ENCODE assay signal across 20 cellular contexts in genomic region chr7:150359007-150359917, GRCh38. TPM values are rescaled to one million over a fixed set of nuclear protein-coding genes. Genes with fewer than 3 reads are reported as not detected.
A peak's percentile ranks its signal among the peaks of the same experiment; 100 is the strongest.
DNase-seq lines count a peak whose midpoint lies in the region; ATAC-seq, FAIRE-seq and TF ChIP-seq lines count a peak whose summit lies in the region.
"Had no signal": no experiment of that assay in that cellular context is flagged by ENCODE, and none has a peak within 500 bp of the region (broad histone marks: within the 10 kb centered on the region; RNA-seq: fewer than 3 reads in every experiment).

No MANE protein-coding gene starts in this region.

- 96% methylated on average over 3 of the region's 6 CpGs; no CpG with 5 or more reads in 1 of the 2 experiments for WGBS in IMR-90 (ENCODE audit: extremely low coverage in 2 of 2, insufficient read length in 1 of 2), 2 experiments

- H2AK5ac ChIP-seq in IMR-90 (ENCODE audit: low read depth, low read length) = 0 out of 2 replicates have a peak overlapping the region, but pooled peaks have one; percentile 57

- H3K18ac ChIP-seq in IMR-90 (ENCODE audit: low read depth, low read length) = no peak overlapping the region

- no peak for TF ChIP-seq CTCF in IMR-90 (conservative IDR thresholded peaks at IDR 0.05; ENCODE audit: low read depth, low read length)
- TF ChIP-seq CTCF in bronchial epithelial cell (IDR thresholded peaks at IDR 0.05; ENCODE audit: insufficient read depth, low read length, severe bottlenecking) = no peak
- TF ChIP-seq CTCF in foreskin fibroblast (IDR thresholded peaks at IDR 0.05; ENCODE audit: low read depth, low read length) = no peak

- in situ Hi-C loops in IMR-90 (cut with MboI; ENCODE audit: low sequenced_read_pairs) = no loop called here

- H3K14ac ChIP-seq in IMR-90 (replicated peaks; ENCODE audit: low read depth, low read length) = no peak overlapping the region

- peaks cover 2% of the 10 kb centered on the region for H3K27me3 Mint-ChIP-seq in activated CD8-positive, alpha-beta memory T cell treated with anti-CD3 and anti-CD28 coated beads, Interleukin-2, amount 10 ng/mL, durations not matched to agents 7 days and 5 days

- BruUV-seq in IMR-90 (replicated peaks; lab: Mats Ljungman, UMichigan) = no TSS peak

- H4K20me1 ChIP-seq in IMR-90 (ENCODE audit: insufficient read depth, low read length) = no peaks in the 10 kb centered on the region

- TF ChIP-seq RAD21 in IMR-90 (IDR thresholded peaks at IDR 0.05; ENCODE audit: low read length) = no peak

- H2AFZ ChIP-seq in IMR-90 (replicated peaks; ENCODE audit: low read length, poor library complexity) = no peak overlapping the region

- CTCF ChIA-PET in activated CD8-positive, alpha-beta memory T cell treated with anti-CD3 and anti-CD28 coated beads, Interleukin-2, amount 10 ng/mL, durations not matched to agents 7 days and 5 days (lab: Charles Lee) = interaction anchor here (1.4 to 7.3 kb wide), 4 partner anchors 9 to 46 kb away, joined by 3 to 56 read pairs (median 26); partner anchors contain the start of gene REPIN1
- CTCF ChIA-PET in IMR-90 (lab: Yijun Ruan, JAX) = interaction anchor here (0.7 kb wide), 1 partner anchor 1559 kb away, joined by 3 read pairs; no protein-coding TSS in a partner anchor

- H3K27me3 ChIP-seq in IMR-90 (ENCODE audit: control insufficient read depth, insufficient read depth, low read length) (peaks cover 2% of the 10 kb centered on the region; the same call in 1 of the 2 replicates), bronchial epithelial cell (ENCODE audit: control insufficient read depth, insufficient read depth, low read length) (no peaks in the 10 kb centered on the region)

- H3K4me1 Mint-ChIP-seq in activated CD8-positive, alpha-beta memory T cell treated with anti-CD3 and anti-CD28 coated beads, Interleukin-2, amount 10 ng/mL, durations not matched to agents 7 days and 5 days = peaks cover 50% of the 10 kb centered on the region

- H3K36me3 ChIP-seq in IMR-90 (ENCODE audit: control insufficient read depth, insufficient read depth, low read length) (no peaks in the 10 kb centered on the region), bronchial epithelial cell (ENCODE audit: control insufficient read depth, insufficient read depth, low read length) (no peaks in the 10 kb centered on the region)

- no peak overlapping the region for H3K4me3 ChIP-seq in IMR-90 (ENCODE audit: insufficient read depth, low read depth, low read length)
- H3K4me3 ChIP-seq in bronchial epithelial cell (ENCODE audit: low read depth, low read length) = no peak overlapping the region
- no peak overlapping the region for H3K4me3 ChIP-seq in foreskin fibroblast (ENCODE audit: low read depth in 1 of 2, low read length in 2 of 2)
- H3K4me3 ChIP-seq: smooth muscle cell had no signal

- intact Hi-C loops in IMR-90 (cut with micrococcal nuclease) (no loop called here), sciatic nerve (cut with DNase I) (no loop called here)

- H3K9me3 Mint-ChIP-seq in activated CD8-positive, alpha-beta memory T cell treated with anti-CD3 and anti-CD28 coated beads, Interleukin-2, amount 10 ng/mL, durations not matched to agents 7 days and 5 days (ENCODE audit: low read depth) = peaks cover 2% of the 10 kb centered on the region

- H2BK15ac ChIP-seq in IMR-90 (ENCODE audit: low read depth, low read length) = no peak overlapping the region

- H3K79me1 ChIP-seq in IMR-90 (ENCODE audit: low read depth in 1 of 2, low read length in 2 of 2) = no peaks in the 10 kb centered on the region

- no peaks in the 10 kb centered on the region for H3K9me3 ChIP-seq in IMR-90 (ENCODE audit: control insufficient read depth, insufficient read depth, low read length)

- peak overlapping the region; percentile 4 for H3K4me3 Mint-ChIP-seq in activated CD8-positive, alpha-beta memory T cell treated with anti-CD3 and anti-CD28 coated beads, Interleukin-2, amount 10 ng/mL, durations not matched to agents 7 days and 5 days

- POLR2A ChIA-PET in IMR-90 (lab: Charles Lee; ENCODE audit: unreplicated experiment) = no interaction called here

- peak; percentile 21 for ATAC-seq in activated CD8-positive, alpha-beta memory T cell treated with anti-CD3 and anti-CD28 coated beads, Interleukin-2, amount 10 ng/mL, durations not matched to agents 7 days and 5 days
- ATAC-seq in IMR-90 (ENCODE audit: low read depth) (no peak), sciatic nerve (no peak)

- H3K4ac ChIP-seq in IMR-90 (ENCODE audit: low read depth, low read length) = no peak overlapping the region; the same call in 1 of the 2 replicates

- H3K36me3 Mint-ChIP-seq in activated CD8-positive, alpha-beta memory T cell treated with anti-CD3 and anti-CD28 coated beads, Interleukin-2, amount 10 ng/mL, durations not matched to agents 7 days and 5 days = peaks cover 6% of the 10 kb centered on the region

- dilution Hi-C loops in IMR-90 (cut with HindIII; ENCODE audit: low sequenced_read_pairs, unreplicated experiment) = no loop called here

- no peaks in the 10 kb centered on the region; the same call in 1 of the 2 replicates for H3K9me1 ChIP-seq in IMR-90 (ENCODE audit: insufficient read depth, low read length)

- H2BK120ac ChIP-seq in IMR-90 (ENCODE audit: low read depth, low read length) = no peak overlapping the region

- no peak overlapping the region for H3K23ac ChIP-seq in IMR-90 (ENCODE audit: low read depth, low read length)

- no peak overlapping the region for H4K5ac ChIP-seq in IMR-90 (ENCODE audit: low read depth, low read length)

- no peak for DNase-seq in activated CD8-positive, alpha-beta memory T cell treated with anti-CD3 and anti-CD28 coated beads, Interleukin-2, amount 10 ng/mL, durations not matched to agents 7 days and 5 days
- no peak for DNase-seq in activated CD8-positive, alpha-beta memory T cell treated with anti-CD3 and anti-CD28 coated beads, Interleukin-2, amount 50 U/mL, for 4 hours
- DNase-seq in IMR-90 = no peak
- DNase-seq in bronchial epithelial cell (ENCODE audit: low read depth) = no peak
- peak; percentile 5 for DNase-seq in sciatic nerve (ENCODE audit: low spot score)
- DNase-seq in dedifferentiated amniotic fluid mesenchymal stem cell (ENCODE audit: extremely low spot score) = no peak
- DNase-seq in foreskin fibroblast = no peak
- DNase-seq in stimulated activated CD4-positive, alpha-beta T cell treated with anti-CD3 and anti-CD28 coated beads, Interleukin-12 subunit alpha, Interleukin-12 subunit beta, amount 100 ng/mL, for 4 hours = no peak
- DNase-seq: kidney; MV-4-11; NCI-H2029; stimulated activated CD8-positive, alpha-beta memory T cell treated with anti-CD3 and anti-CD28 coated beads, Interleukin-4, amount 100 ng/mL, for 48 hours had no signal

- no peaks in the 10 kb centered on the region; the same call in 1 of the 2 replicates for H3K4me1 ChIP-seq in IMR-90 (ENCODE audit: control insufficient read depth, insufficient read depth, low read length)

- H2BK5ac ChIP-seq in IMR-90 (ENCODE audit: low read depth, low read length, poor library complexity, severe bottlenecking) = peak overlapping the region; percentile 90

- H2BK20ac ChIP-seq in IMR-90 (ENCODE audit: low read depth, low read length) = no peak overlapping the region

- H4K91ac ChIP-seq in IMR-90 (ENCODE audit: insufficient read depth, low read depth, low read length) = no peak overlapping the region

- no peak overlapping the region for H2AK9ac ChIP-seq in IMR-90 (replicated peaks; ENCODE audit: low read depth, low read length, poor library complexity)

- H4K8ac ChIP-seq in IMR-90 (ENCODE audit: low read depth in 2 of 2, low read length in 2 of 2) = no peak overlapping the region

- no peak overlapping the region for H3K9ac ChIP-seq in IMR-90 (ENCODE audit: low read depth, low read length)

- peak; percentile 28 for FAIRE-seq in bronchial epithelial cell (lab: Jason Lieb, UNC)
- FAIRE-seq: astrocyte, endometrium, kidney had no signal

- no peak overlapping the region for H3K56ac ChIP-seq in IMR-90 (ENCODE audit: extremely low read depth, insufficient read depth, low read length)

- H3K27ac ChIP-seq in IMR-90 (ENCODE audit: insufficient read depth, low read length) = no peak overlapping the region

- no peak for TF ChIP-seq POLR2A in IMR-90 (IDR thresholded peaks at IDR 0.05; ENCODE audit: low read depth, low read length)

- H3K27ac Mint-ChIP-seq in activated CD8-positive, alpha-beta memory T cell treated with anti-CD3 and anti-CD28 coated beads, Interleukin-2, amount 10 ng/mL, durations not matched to agents 7 days and 5 days = peak overlapping the region; percentile 56
- H3K27ac Mint-ChIP-seq: progenitor cell of endocrine pancreas had no signal

- H3K4me2 ChIP-seq in IMR-90 (ENCODE audit: low read depth, low read length) = no peak overlapping the region
- H3K4me2 ChIP-seq: smooth muscle cell had no signal

RNA-seq across cellular contexts. Expression of gene REPIN1, which starts 9.4 kb away (rescaled TPM):
- total RNA-seq in activated CD8-positive, alpha-beta memory T cell treated with anti-CD3 and anti-CD28 coated beads, Interleukin-2, amount 10 ng/mL, durations not matched to agents 7 days and 5 days = 10 to 100 TPM; 51.4 to 55.5 TPM
- total RNA-seq in IMR-90 (2012; rRNA removed) = 19.4 and 20.6 TPM in 2 replicates
- polyA plus RNA-seq in IMR-90 (2012; rRNA removed) = 50.6 and 59.7 TPM in 2 replicates
- 56.1 and 62.3 TPM in 2 replicates for polyA plus RNA-seq in IMR-90 (2012; cell fraction: cytosol; rRNA removed)
- polyA plus RNA-seq in IMR-90 (2012; cell fraction: nucleus; rRNA removed; ENCODE audit: low replicate concordance) = 76.7 and 123 TPM in 2 replicates
- total RNA-seq in bronchial epithelial cell = 26.1 and 28.2 TPM in 2 replicates
- 54.0 TPM for total RNA-seq in sciatic nerve

RNA-seq across cellular contexts. Expression of gene RARRES2, which starts 17.8 kb away (rescaled TPM):
- total RNA-seq in activated CD8-positive, alpha-beta memory T cell treated with anti-CD3 and anti-CD28 coated beads, Interleukin-2, amount 10 ng/mL, durations not matched to agents 7 days and 5 days = not detected
- total RNA-seq in IMR-90 (2012; rRNA removed) (not detected in 2 replicates), bronchial epithelial cell (1.1 TPM in 1 of 2 replicates, not detected in the other), sciatic nerve (261 TPM)
- polyA plus RNA-seq in IMR-90 (2012; rRNA removed) = 1.4 and 1.6 TPM in 2 replicates
- 1.7 and 2.1 TPM in 2 replicates for polyA plus RNA-seq in IMR-90 (2012; cell fraction: cytosol; rRNA removed)
- polyA plus RNA-seq in IMR-90 (2012; cell fraction: nucleus; rRNA removed; ENCODE audit: low replicate concordance) = 1.0 and 2.4 TPM in 2 replicates
- total RNA-seq: A673, H4, NCI-H460 had no signal

RNA-seq across cellular contexts. Expression of gene ZNF775, which starts 19.9 kb away (rescaled TPM):
- total RNA-seq in activated CD8-positive, alpha-beta memory T cell treated with anti-CD3 and anti-CD28 coated beads, Interleukin-2, amount 10 ng/mL, durations not matched to agents 7 days and 5 days = 1 to 10 TPM; 7.5 to 8.4 TPM
- 1.4 TPM in 2 replicates for total RNA-seq in IMR-90 (2012; rRNA removed)
- polyA plus RNA-seq in IMR-90 (2012; rRNA removed) = 2.6 and 4.0 TPM in 2 replicates
- 2.1 and 5.8 TPM in 2 replicates for polyA plus RNA-seq in IMR-90 (2012; cell fraction: cytosol; rRNA removed)
- polyA plus RNA-seq in IMR-90 (2012; cell fraction: nucleus; rRNA removed; ENCODE audit: low replicate concordance) = 2.2 and 7.1 TPM in 2 replicates
- 3.2 and 3.5 TPM in 2 replicates for total RNA-seq in bronchial epithelial cell
- 11.1 TPM for total RNA-seq in sciatic nerve

RNA-seq across cellular contexts. Expression of gene ACTR3C, which starts 35.9 kb away (rescaled TPM):
- total RNA-seq in activated CD8-positive, alpha-beta memory T cell treated with anti-CD3 and anti-CD28 coated beads, Interleukin-2, amount 10 ng/mL, durations not matched to agents 7 days and 5 days = 1 to 10 TPM; 4.0 to 4.8 TPM
- total RNA-seq in IMR-90 (2012; rRNA removed) (not detected in 2 replicates), bronchial epithelial cell (4.2 and 6.4 TPM in 2 replicates), sciatic nerve (3.3 TPM)
- polyA plus RNA-seq in IMR-90 (2012; rRNA removed) = not detected in 2 replicates
- polyA plus RNA-seq in IMR-90 (2012; cell fraction: cytosol; rRNA removed) = not detected in 2 replicates
- 0.02 TPM in 1 of 2 replicates, not detected in the other for polyA plus RNA-seq in IMR-90 (2012; cell fraction: nucleus; rRNA removed; ENCODE audit: low replicate concordance)
- total RNA-seq: NCI-H460 had no signal
- polyA plus RNA-seq: neural cell had no signal

RNA-seq across cellular contexts. Expression of gene LRRC61, which starts 36.1 kb away (rescaled TPM):
- 10 to 100 TPM; 24.7 to 25.3 TPM for total RNA-seq in activated CD8-positive, alpha-beta memory T cell treated with anti-CD3 and anti-CD28 coated beads, Interleukin-2, amount 10 ng/mL, durations not matched to agents 7 days and 5 days
- not detected in 2 replicates for total RNA-seq in IMR-90 (2012; rRNA removed)
- polyA plus RNA-seq in IMR-90 (2012; rRNA removed) = 0.06 and 0.07 TPM in 2 replicates
- 0.07 TPM in 1 of 2 replicates, not detected in the other for polyA plus RNA-seq in IMR-90 (2012; cell fraction: cytosol; rRNA removed)
- polyA plus RNA-seq in IMR-90 (2012; cell fraction: nucleus; rRNA removed; ENCODE audit: low replicate concordance) = not detected in 2 replicates
- total RNA-seq in bronchial epithelial cell = 7.6 and 8.2 TPM in 2 replicates
- total RNA-seq in sciatic nerve = 5.8 TPM
- total RNA-seq: H4 had no signal

Comparison
In these comparisons a context has a peak if more than half of its experiments do, and no peak if none do; other contexts are left out.
1. RNA of gene RARRES2, which starts 17.8 kb away (total RNA-seq): 261 TPM in sciatic nerve (single experiment); 1.1 TPM in bronchial epithelial cell, not detected in IMR-90 and not detected in activated CD8-positive, alpha-beta memory T cell treated with anti-CD3 and anti-CD28 coated beads, Interleukin-2, amount 10 ng/mL, durations not matched to agents 7 days and 5 days; every median in the first group is over 100 times any median in the second.